Comparison of ENCODE assay signal across 9 cellular contexts in genomic region chr11:1435479-1435819, GRCh38. TPM values are rescaled to one million over a fixed set of nuclear protein-coding genes. Genes with fewer than 3 reads are reported as not detected.
DNase-seq lines count a peak whose midpoint lies in the region; ATAC-seq, FAIRE-seq and TF ChIP-seq lines count a peak whose summit lies in the region.
"Not testable (repeated sequence)": the region's sequence is repeated elsewhere in the genome, so short reads cannot be mapped to it uniquely, and the experiment has no call there.
"Had no signal": no experiment of that assay in that cellular context is flagged by ENCODE, and none has a peak within 500 bp of the region (broad histone marks: within the 10 kb centered on the region; RNA-seq: fewer than 3 reads in every experiment).

No MANE protein-coding gene starts in this region.

- H2BK20ac ChIP-seq in H1 (ENCODE audit: low read length), result not testable (repeated sequence)

- H4K20me1 ChIP-seq in BLaER1 (peaks cover 20% of the 10 kb centered on the region; the same call in 1 of the 2 replicates), H1 (replicated peaks in 1 of 2; ENCODE audit: control insufficient read depth in 1 of 2, insufficient read depth in 2 of 2, low read length in 2 of 2) (peaks cover 9 to 20% of the 10 kb centered on the region in 2 experiments), neural progenitor cell (ENCODE audit: low read depth) (peaks cover 37% of the 10 kb centered on the region)

- H3K4ac ChIP-seq in H1 (replicated peaks; ENCODE audit: insufficient read length, low read depth, low read length), result not testable (repeated sequence)

- POLR2A ChIA-PET in H1 (lab: Charles Lee; ENCODE audit: partially characterized antibody), result not testable (repeated sequence)

- not testable (repeated sequence) for H3K79me2 ChIP-seq in H1 (ENCODE audit: control insufficient read depth in 1 of 2, insufficient read depth in 2 of 2, low read length in 2 of 2); neural progenitor cell (ENCODE audit: low read depth)

- H3K27ac ChIP-seq in BLaER1; H1 (ENCODE audit: low read depth, low read length); iPS-18a (ENCODE audit: low read length); neural progenitor cell: not testable (repeated sequence)
- H3K27ac ChIP-seq in WERI-Rb-1, result peak overlapping the region; percentile 39; the same call in 1 of the 2 replicates

- H3K56ac ChIP-seq in H1 (replicated peaks; ENCODE audit: insufficient read length, low read depth, low read length), result not testable (repeated sequence)

- not testable (repeated sequence) for H3K9me3 ChIP-seq in BLaER1; WERI-Rb-1 (ENCODE audit: severe bottlenecking); H1 (ENCODE audit: insufficient read depth in 2 of 2, low read depth in 1 of 2, low read length in 1 of 2); iPS-18a (ENCODE audit: control insufficient read depth, low read depth, low read length); neural progenitor cell (ENCODE audit: low read depth)

- not testable (repeated sequence) for H3K23ac ChIP-seq in H1 (ENCODE audit: insufficient read length)

- H2AK5ac ChIP-seq in H1 (ENCODE audit: low read depth, low read length), result not testable (repeated sequence)

- 80% methylated on average over 3 of the region's 20 CpGs; no CpG with 5 or more reads in 1 of the 2 experiments for WGBS in H1 (ENCODE audit: extremely low coverage in 1 of 2, insufficient coverage in 1 of 2, insufficient read length in 1 of 2, insufficient replicate concordance in 2 of 2, low coverage in 1 of 2, low lambda C conversion rate in 2 of 2, missing lambda C conversion rate in 1 of 2), 2 experiments

- not testable (repeated sequence) for H3K9ac ChIP-seq in BLaER1; H1 (replicated peaks in 1 of 4; ENCODE audit: extremely low read depth in 1 of 4, low read depth in 3 of 4, low read length in 3 of 4); iPS-18a (ENCODE audit: low read length); neural progenitor cell

- not testable (repeated sequence) for H2BK5ac ChIP-seq in H1 (ENCODE audit: low read depth, low read length)

- not testable (repeated sequence) for H3K4me3 Mint-ChIP-seq in neural progenitor cell; stimulated activated naive CD8-positive, alpha-beta T cell treated with anti-CD3 and anti-CD28 coated beads, Interleukin-15, amount 100 ng/mL, for 72 hours

- not testable (repeated sequence) for H2BK15ac ChIP-seq in H1 (ENCODE audit: low read length)

- H3K23me2 ChIP-seq in H1 (ENCODE audit: low read depth, low read length), result not testable (repeated sequence)

- H3K4me3 ChIP-seq in BLaER1; WERI-Rb-1 (ENCODE audit: low read depth, low read length); H1 (ENCODE audit: extremely low read depth in 1 of 4, insufficient read depth in 2 of 4, low read depth in 3 of 4, low read length in 4 of 4); neural progenitor cell: not testable (repeated sequence)
- H3K4me3 ChIP-seq in iPS-18a (ENCODE audit: low read length), result peak overlapping the region; percentile 27

- peaks cover 32% of the 10 kb centered on the region for H3K4me1 ChIP-seq in BLaER1
- peaks cover 0 to 13% (median 9%) of the 10 kb centered on the region in 4 experiments; a peak in 6 of 7 replicates for H3K4me1 ChIP-seq in H1 (replicated peaks in 1 of 4; ENCODE audit: control insufficient read depth in 3 of 4, insufficient read depth in 4 of 4, low read length in 3 of 4)
- H3K4me1 ChIP-seq in iPS-18a (ENCODE audit: control insufficient read depth, low read depth, low read length); neural progenitor cell: not testable (repeated sequence)

- H3K79me1 ChIP-seq in H1 (ENCODE audit: low read depth, low read length), result not testable (repeated sequence)

- TF ChIP-seq CTCF in GM10266 (IDR thresholded peaks at IDR 0.05; ENCODE audit: control insufficient read depth, insufficient read depth, low read depth, missing control alignments); GM20000 (IDR thresholded peaks at IDR 0.05; ENCODE audit: extremely low read depth, missing control alignments); WERI-Rb-1 (IDR thresholded peaks at IDR 0.05; ENCODE audit: low read depth, low read length); H1 (IDR thresholded peaks at IDR 0.05; ENCODE audit: control extremely low read depth in 1 of 3, insufficient read depth in 1 of 3, low read depth in 1 of 3, low read length in 3 of 3); neural progenitor cell (IDR thresholded peaks at IDR 0.05): not testable (repeated sequence)

- H3F3A ChIP-seq in neural progenitor cell (ENCODE audit: low read depth), result not testable (repeated sequence)

- not testable (repeated sequence) for H3K9me3 Mint-ChIP-seq in neural progenitor cell; stimulated activated naive CD8-positive, alpha-beta T cell treated with anti-CD3 and anti-CD28 coated beads, Interleukin-15, amount 100 ng/mL, for 72 hours

- not testable (repeated sequence) for H3K4me1 Mint-ChIP-seq in neural progenitor cell; stimulated activated naive CD8-positive, alpha-beta T cell treated with anti-CD3 and anti-CD28 coated beads, Interleukin-15, amount 100 ng/mL, for 72 hours

- H3K4me2 ChIP-seq in BLaER1, result peak overlapping the region; percentile 81
- peak overlapping the region; percentile 7 to 61; a peak in 1 of 4 replicates for H3K4me2 ChIP-seq in H1 (ENCODE audit: insufficient read depth in 1 of 2, low read depth in 2 of 2, low read length in 2 of 2)
- peak overlapping the region; percentile 65 for H3K4me2 ChIP-seq in neural progenitor cell

- H4K5ac ChIP-seq in H1 (ENCODE audit: insufficient read length, low read depth, low read length), result not testable (repeated sequence)

- H3K18ac ChIP-seq in H1 (ENCODE audit: extremely low read depth, low read length), result not testable (repeated sequence)

- CTCF ChIA-PET in H1 (lab: Charles Lee; ENCODE audit: partially characterized antibody), result not testable (repeated sequence)

- H3K36me3 ChIP-seq in BLaER1; WERI-Rb-1; H1 (ENCODE audit: control insufficient read depth in 2 of 4, insufficient read depth in 4 of 4, low read length in 3 of 4); iPS-18a (ENCODE audit: control insufficient read depth, low read depth, low read length); neural progenitor cell: not testable (repeated sequence)

- not testable (repeated sequence) for H4K8ac ChIP-seq in H1 (ENCODE audit: extremely low read depth, insufficient read depth, low read length)

- peak; percentile 33 for ATAC-seq in stimulated activated naive CD8-positive, alpha-beta T cell treated with anti-CD3 and anti-CD28 coated beads, Interleukin-15, amount 100 ng/mL, for 72 hours

- H3K27me3 Mint-ChIP-seq in neural progenitor cell (ENCODE audit: insufficient read depth, low read depth), result not testable (repeated sequence)
- H3K27me3 Mint-ChIP-seq in stimulated activated naive CD8-positive, alpha-beta T cell treated with anti-CD3 and anti-CD28 coated beads, Interleukin-15, amount 100 ng/mL, for 72 hours, result peaks cover 16% of the 10 kb centered on the region

- H2AFZ ChIP-seq in H1 (ENCODE audit: low read length); neural progenitor cell (replicated peaks): not testable (repeated sequence)

- TF ChIP-seq EP300 in H1 (IDR thresholded peaks at IDR 0.05; ENCODE audit: borderline replicate concordance in 1 of 2, low read depth in 2 of 2, low read length in 2 of 2), result not testable (repeated sequence)

- DNase-seq in GM10266 (ENCODE audit: extremely low spot score), result peak; percentile 43
- DNase-seq in GM20000 (ENCODE audit: low spot score), result peak; percentile 48
- DNase-seq in WERI-Rb-1; H1 (ENCODE audit: low read depth in 1 of 2, low spot score in 2 of 2); neural progenitor cell (ENCODE audit: low spot score): not testable (repeated sequence)
- DNase-seq in stimulated activated naive CD8-positive, alpha-beta T cell treated with anti-CD3 and anti-CD28 coated beads, Interleukin-15, amount 100 ng/mL, for 72 hours, result peak in 1 of 2 donors; percentile 31

- not testable (repeated sequence) for H3K36me3 Mint-ChIP-seq in neural progenitor cell

- not testable (repeated sequence) for H3K27ac Mint-ChIP-seq in neural progenitor cell; stimulated activated naive CD8-positive, alpha-beta T cell treated with anti-CD3 and anti-CD28 coated beads, Interleukin-15, amount 100 ng/mL, for 72 hours

- H2BK120ac ChIP-seq in H1 (replicated peaks; ENCODE audit: low read depth, low read length), result not testable (repeated sequence)

- not testable (repeated sequence) for H3K27me3 ChIP-seq in BLaER1; WERI-Rb-1 (ENCODE audit: insufficient read depth, low read depth, severe bottlenecking); H1 (replicated peaks in 1 of 4; ENCODE audit: control insufficient read depth in 3 of 4, extremely low read depth in 1 of 4, insufficient read depth in 3 of 4, low read length in 3 of 4); iPS-18a (ENCODE audit: control insufficient read depth, insufficient read depth, low read length); neural progenitor cell

- not testable (repeated sequence) for H4K91ac ChIP-seq in H1 (replicated peaks; ENCODE audit: insufficient read length, low read length)

- not testable (repeated sequence) for H3K14ac ChIP-seq in H1 (ENCODE audit: insufficient read length)

- TF ChIP-seq POLR2A in H1 (IDR thresholded peaks at IDR 0.05; ENCODE audit: control extremely low read depth in 1 of 2, low read depth in 2 of 2, low read length in 2 of 2), result not testable (repeated sequence)

- H2BK12ac ChIP-seq in H1 (ENCODE audit: low read depth, low read length), result not testable (repeated sequence)

- not testable (repeated sequence) for FAIRE-seq in H1 (lab: Jason Lieb, UNC)

- TF ChIP-seq RAD21 in H1 (IDR thresholded peaks at IDR 0.05 in 1 of 2, conservative IDR thresholded peaks at IDR 0.05 in 1 of 2; ENCODE audit: low read depth in 2 of 2, low read length in 2 of 2), result not testable (repeated sequence)

RNA-seq across cellular contexts. Expression of gene BRSK2, which starts 45.7 kb away (rescaled TPM):
- 26.2 and 27.1 TPM in 2 replicates for total RNA-seq in H1 (2021; fragmentation: NEBNext Ultra II Directional; extraction: Animal tissue kit (Norgen Biotek cat#: 25700))
- 17.3 and 23.9 TPM in 2 replicates for polyA plus RNA-seq in H1 (2011; rRNA removed)
- polyA plus RNA-seq in H1 (2011; cell fraction: cytosol; rRNA removed), result 18.7 TPM
- 79.9 TPM for polyA plus RNA-seq in H1 (2011; cell fraction: nucleus; rRNA removed)
- polyA plus RNA-seq in H1 (2012, experiment 1 of 2), result 19.0 to 31.0 TPM (median 27.3 TPM) in 4 replicates
- 18.0 TPM for polyA plus RNA-seq in H1 (2012, experiment 2 of 2)
- 27.0 TPM for polyA plus RNA-seq in H1 (2013, experiment 1 of 2)
- 24.6 TPM for polyA plus RNA-seq in H1 (2013, experiment 2 of 2)
- polyA minus RNA-seq in H1 (2011; rRNA and poly(A)+ RNA removed), result 6.4 and 6.5 TPM in 2 replicates
- polyA minus RNA-seq in H1 (2011; cell fraction: cytosol; rRNA and poly(A)+ RNA removed), result 10.0 TPM
- 18.1 TPM for polyA minus RNA-seq in H1 (2011; cell fraction: nucleus; rRNA and poly(A)+ RNA removed)
- total RNA-seq in neural progenitor cell (ENCODE audit: low replicate concordance), result 8.2 and 13.8 TPM in 2 replicates
- polyA plus RNA-seq: GM12878 had no signal

RNA-seq across cellular contexts. Expression of gene MOB2, which starts 51.1 kb away (rescaled TPM):
- total RNA-seq in H1 (2021; fragmentation: NEBNext Ultra II Directional; extraction: Animal tissue kit (Norgen Biotek cat#: 25700)), result 18.3 and 18.6 TPM in 2 replicates
- 28.2 and 28.5 TPM in 2 replicates for polyA plus RNA-seq in H1 (2011; rRNA removed)
- 37.2 TPM for polyA plus RNA-seq in H1 (2011; cell fraction: cytosol; rRNA removed)
- polyA plus RNA-seq in H1 (2011; cell fraction: nucleus; rRNA removed), result 34.8 TPM
- 15.1 to 24.8 TPM (median 22.8 TPM) in 4 replicates for polyA plus RNA-seq in H1 (2012, experiment 1 of 2)
- 22.6 TPM for polyA plus RNA-seq in H1 (2012, experiment 2 of 2)
- polyA plus RNA-seq in H1 (2013, experiment 1 of 2), result 9.6 TPM
- 9.7 TPM for polyA plus RNA-seq in H1 (2013, experiment 2 of 2)
- polyA minus RNA-seq in H1 (2011; rRNA and poly(A)+ RNA removed), result 33.6 and 38.3 TPM in 2 replicates
- polyA minus RNA-seq in H1 (2011; cell fraction: cytosol; rRNA and poly(A)+ RNA removed), result 17.2 TPM
- polyA minus RNA-seq in H1 (2011; cell fraction: nucleus; rRNA and poly(A)+ RNA removed), result 14.7 TPM
- 8.0 and 17.6 TPM in 2 replicates for total RNA-seq in neural progenitor cell (ENCODE audit: low replicate concordance)
